Comparison of ENCODE assay signal across 10 cellular contexts in genomic region chr2:169012191-169012792, GRCh38. TPM values are rescaled to one million over a fixed set of nuclear protein-coding genes. Genes with fewer than 3 reads are reported as not detected.
DNase-seq lines count a peak whose midpoint lies in the region; FAIRE-seq and TF ChIP-seq lines count a peak whose summit lies in the region.
"Not testable (repeated sequence)": the region's sequence is repeated elsewhere in the genome, so short reads cannot be mapped to it uniquely, and the experiment has no call there.
"Had no signal": no experiment of that assay in that cellular context is flagged by ENCODE, and none has a peak within 500 bp of the region (broad histone marks: within the 10 kb centered on the region; RNA-seq: fewer than 3 reads in every experiment).

No MANE protein-coding gene starts in this region.

- FAIRE-seq in astrocyte (lab: Jason Lieb, UNC): peak; percentile 85

- not testable (repeated sequence) for H3K4me2 ChIP-seq in SK-N-SH
- H3K4me2 ChIP-seq in astrocyte (ENCODE audit: low read length): peak overlapping the region; percentile 38
- H3K4me2 ChIP-seq in hepatocyte: peak overlapping the region; percentile 35

- not testable (repeated sequence) for H3K79me2 ChIP-seq in SK-N-SH (ENCODE audit: insufficient read depth); astrocyte (ENCODE audit: insufficient read depth, low read length); hepatocyte

- not testable (repeated sequence) for H3K36me3 ChIP-seq in SK-N-SH (replicated peaks in 1 of 2; ENCODE audit: control insufficient read depth in 1 of 2, insufficient read depth in 2 of 2, low read length in 1 of 2); astrocyte (ENCODE audit: insufficient read depth, low read length); esophagus (ENCODE audit: control insufficient read depth in 2 of 2, insufficient read depth in 2 of 2, low read length in 1 of 2); hepatocyte (replicated peaks; ENCODE audit: insufficient read depth, low read depth); thyroid gland

- POLR2A ChIA-PET in SK-N-SH (lab: Yijun Ruan, JAX): not testable (repeated sequence)

- not testable (repeated sequence) for H3K4me3 Mint-ChIP-seq in astrocyte (ENCODE audit: unreplicated experiment)

- H3K27me3 Mint-ChIP-seq in astrocyte (ENCODE audit: low read depth, unreplicated experiment): not testable (repeated sequence)

- H4K20me1 ChIP-seq in SK-N-SH (ENCODE audit: insufficient read depth); astrocyte (ENCODE audit: insufficient read depth, low read length); hepatocyte (ENCODE audit: insufficient read depth, poor library complexity, severe bottlenecking): not testable (repeated sequence)

- not testable (repeated sequence) for H3K9me3 Mint-ChIP-seq in astrocyte (ENCODE audit: unreplicated experiment)

- not testable (repeated sequence) for H3K27me3 ChIP-seq in SK-N-SH (ENCODE audit: insufficient read depth); astrocyte (ENCODE audit: insufficient read depth, low read length); esophagus (ENCODE audit: control insufficient read depth in 1 of 2, insufficient read depth in 2 of 2, low read length in 2 of 2); hepatocyte; thyroid gland

- not testable (repeated sequence) for H3K4me3 ChIP-seq in SK-N-SH (ENCODE audit: low read depth in 2 of 2, low read length in 1 of 2); astrocyte (ENCODE audit: insufficient read depth, low read depth, low read length); esophagus (ENCODE audit: low read depth in 1 of 2, low read length in 2 of 2); hepatocyte; thyroid gland (replicated peaks in 1 of 3)

- H3K9me2 ChIP-seq in SK-N-SH; hepatocyte (replicated peaks; ENCODE audit: insufficient read depth): not testable (repeated sequence)

- not testable (repeated sequence) for H3K9me3 ChIP-seq in SK-N-SH; astrocyte (ENCODE audit: insufficient read depth, low read depth, low read length); esophagus (ENCODE audit: control insufficient read depth in 2 of 2, insufficient read depth in 1 of 2, low read depth in 1 of 2, low read length in 1 of 2); hepatocyte (ENCODE audit: low read depth); thyroid gland

- 30% methylated on average over 5 of the region's 5 CpGs for WGBS in SK-N-SH (ENCODE audit: low lambda C conversion rate)
- 45 to 47% methylated on average over 5 of the region's 5 CpGs for WGBS in esophagus, 2 donors
- WGBS in hepatocyte (ENCODE audit: low lambda C conversion rate, missing lambda C conversion rate): 33% methylated on average over 5 of the region's 5 CpGs
- WGBS in thyroid gland, 2 donors: 57 to 60% methylated on average over 5 of the region's 5 CpGs

- TF ChIP-seq RAD21 in SK-N-SH (IDR thresholded peaks at IDR 0.05; ENCODE audit: low read length): not testable (repeated sequence)

- H3K9ac ChIP-seq in SK-N-SH: not testable (repeated sequence)
- H3K9ac ChIP-seq in astrocyte (ENCODE audit: low read length): peak overlapping the region; percentile 55

- H3K27ac Mint-ChIP-seq in astrocyte (ENCODE audit: unreplicated experiment): peak overlapping the region; percentile 7

- DNase-seq in ELF-1 (ENCODE audit: low read depth, low spot score) (peak; percentile 37), LoVo (ENCODE audit: low spot score) (peak; percentile 87), SK-N-SH (peak; percentile 31), astrocyte (ENCODE audit: low read depth) (peak; percentile 97), hepatocyte (ENCODE audit: low spot score) (peak; percentile 79), mucosa of gallbladder (ENCODE audit: low spot score) (peak; percentile 82), thyroid gland (peak; percentile 51 to 53)

- intact Hi-C loops in thyroid gland (cut with DNase I): not testable (repeated sequence)

- H3K4me1 ChIP-seq in SK-N-SH (ENCODE audit: control insufficient read depth in 1 of 2, insufficient read depth in 2 of 2, low read depth in 1 of 2, low read length in 1 of 2); esophagus (ENCODE audit: control insufficient read depth in 2 of 2, insufficient read depth in 2 of 2, low read length in 1 of 2): not testable (repeated sequence)
- H3K4me1 ChIP-seq in astrocyte (ENCODE audit: insufficient read depth, low read length) (peaks cover 28% of the 10 kb centered on the region), hepatocyte (ENCODE audit: insufficient read depth) (peaks cover 21% of the 10 kb centered on the region), thyroid gland (peaks cover 5 to 13% of the 10 kb centered on the region in 2 donors)

- TF ChIP-seq CTCF in SK-N-SH (IDR thresholded peaks at IDR 0.05); astrocyte (IDR thresholded peaks at IDR 0.05; ENCODE audit: insufficient read depth, low read depth, low read length); hepatocyte (IDR thresholded peaks at IDR 0.05; ENCODE audit: poor library complexity); thyroid gland (IDR thresholded peaks at IDR 0.05): not testable (repeated sequence)

- TF ChIP-seq EP300 in SK-N-SH (IDR thresholded peaks at IDR 0.05; ENCODE audit: borderline replicate concordance in 1 of 2, low read depth in 1 of 2, low read length in 1 of 2): not testable (repeated sequence)

- H3K27ac ChIP-seq in SK-N-SH (ENCODE audit: low read depth in 2 of 2, low read length in 1 of 2); thyroid gland: not testable (repeated sequence)
- H3K27ac ChIP-seq in astrocyte (ENCODE audit: low read depth, low read length): peak overlapping the region; percentile 90
- peak overlapping the region; percentile 32 to 54 for H3K27ac ChIP-seq in esophagus (ENCODE audit: low read depth in 2 of 2, low read length in 1 of 2)
- peak overlapping the region; percentile 86 for H3K27ac ChIP-seq in hepatocyte

- TF ChIP-seq POLR2A in thyroid gland (IDR thresholded peaks at IDR 0.05): not testable (repeated sequence)

- H3K36me3 Mint-ChIP-seq in astrocyte (ENCODE audit: low read depth, unreplicated experiment): not testable (repeated sequence)

- H2AFZ ChIP-seq in SK-N-SH (ENCODE audit: low read depth); astrocyte (ENCODE audit: low read depth, low read length); hepatocyte: not testable (repeated sequence)

- peaks cover 19% of the 10 kb centered on the region for H3K4me1 Mint-ChIP-seq in astrocyte (ENCODE audit: low read depth, unreplicated experiment)

- CTCF ChIA-PET in SK-N-SH (lab: Yijun Ruan, JAX): not testable (repeated sequence)

- H3F3A ChIP-seq in SK-N-SH (replicated peaks; ENCODE audit: insufficient read depth): not testable (repeated sequence)

TF ChIP-seq in SK-N-SH, 30 proteins besides CTCF, POLR2A, EP300 and RAD21:
- peak; percentile 46 for TF ChIP-seq GATA2 (CRISPR knock-in tag; IDR thresholded peaks at IDR 0.05)
TF ChIP-seq in SK-N-SH: peak in this region for 1; not testable (repeated sequence) for 29.

RNA-seq across cellular contexts. Expression of gene ABCB11, which starts 18.8 kb away (rescaled TPM):
- not detected in 2 replicates for polyA plus RNA-seq in SK-N-SH (2012; rRNA removed)
- polyA plus RNA-seq in SK-N-SH (2012; cell fraction: cytosol; rRNA removed): not detected in 2 replicates
- polyA plus RNA-seq in SK-N-SH (2012; cell fraction: nucleus; rRNA removed): not detected in 2 replicates
- 0.02 TPM in 1 of 2 replicates, not detected in the other for total RNA-seq in astrocyte
- polyA plus RNA-seq in esophagus: under 1 TPM; 0.01 to 0.04 TPM
- 7.3 and 9.2 TPM in 2 replicates for total RNA-seq in hepatocyte
- polyA plus RNA-seq in hepatocyte: 2.0 and 2.7 TPM in 2 replicates
- total RNA-seq in mucosa of gallbladder: 0.23 TPM
- 1 to 10 TPM in 1 of 4 donors, under 1 TPM in 2, not detected in 1; under 0.01 to 1.2 (median 0.11) TPM for total RNA-seq in thyroid gland
- total RNA-seq: activated CD8-positive, alpha-beta memory T cell treated with anti-CD3 and anti-CD28 coated beads, Interleukin-2, amount 10 ng/mL, durations not matched to agents 7 days and 5 days had no signal

RNA-seq across cellular contexts. Expression of gene DHRS9, which starts 57.1 kb away (rescaled TPM):
- polyA plus RNA-seq in SK-N-SH (2012; rRNA removed): not detected in 2 replicates
- polyA plus RNA-seq in SK-N-SH (2012; cell fraction: cytosol; rRNA removed): not detected in 2 replicates
- polyA plus RNA-seq in SK-N-SH (2012; cell fraction: nucleus; rRNA removed): not detected in 2 replicates
- total RNA-seq in astrocyte: not detected in 2 replicates
- polyA plus RNA-seq in esophagus: 10 to 100 TPM in 1 of 2 donors, 1 to 10 TPM in 1; 9.2 to 33.4 TPM
- total RNA-seq in hepatocyte: 1.1 and 1.2 TPM in 2 replicates
- 2.2 and 3.1 TPM in 2 replicates for polyA plus RNA-seq in hepatocyte
- 2.0 TPM for total RNA-seq in mucosa of gallbladder
- under 1 TPM in 1 of 4 donors, not detected in 3; 0.54 TPM for total RNA-seq in thyroid gland
- total RNA-seq: activated CD8-positive, alpha-beta memory T cell treated with anti-CD3 and anti-CD28 coated beads, Interleukin-2, amount 10 ng/mL, durations not matched to agents 7 days and 5 days; WTC11 had no signal

Comparison
In these comparisons a context has a peak if more than half of its experiments do, and no peak if none do; other contexts are left out.
1. DNase-seq: peak in every context shown above with its lines; median percentile 97 in astrocyte; 87 in LoVo; 82 in mucosa of gallbladder; 79 in hepatocyte; 52 in thyroid gland; 37 in ELF-1; 31 in SK-N-SH.